ENCODE assay signal across 1 cellular context in the genomic region with DNA sequence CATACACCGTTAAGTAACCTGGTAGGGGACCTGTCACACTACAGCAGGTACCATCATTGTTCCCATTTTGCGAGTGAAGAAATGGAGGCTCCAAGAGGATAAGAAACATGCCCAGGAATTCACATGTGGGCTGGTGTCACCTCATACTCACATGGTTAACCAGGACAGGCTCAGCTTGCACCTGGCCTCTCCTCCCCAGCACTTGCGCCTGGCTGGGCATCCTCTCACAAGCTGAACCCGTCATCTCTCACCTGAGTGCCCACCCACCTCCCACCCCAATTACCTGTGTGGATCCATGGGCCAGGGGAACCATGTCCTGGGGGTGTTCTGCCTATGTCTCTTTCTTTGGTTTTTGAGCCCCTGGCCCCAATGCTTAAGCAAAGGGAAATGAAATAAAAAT.
TF ChIP-seq lines count a peak whose summit lies in the region.

No MANE protein-coding gene starts in this region.

TF ChIP-seq in HepG2, 621 proteins besides CTCF, POLR2A, EP300 and RAD21:
- TF ChIP-seq STAT5B (CRISPR knock-in tag; IDR thresholded peaks at IDR 0.05) (no peak), ZNF598 (CRISPR knock-in tag; IDR thresholded peaks at IDR 0.05; ENCODE audit: borderline replicate concordance) (no peak), MED13 (CRISPR knock-in tag; IDR thresholded peaks at IDR 0.05) (no peak), ZNF382 (CRISPR knock-in tag; IDR thresholded peaks at IDR 0.05; ENCODE audit: borderline replicate concordance) (no peak), MBNL3 (CRISPR knock-in tag; conservative IDR thresholded peaks at IDR 0.05) (no peak), ZNF496 (CRISPR knock-in tag; IDR thresholded peaks at IDR 0.05; ENCODE audit: insufficient replicate concordance) (no peak), ZNF121 (CRISPR knock-in tag; IDR thresholded peaks at IDR 0.05) (no peak), ZNF30 (CRISPR knock-in tag; IDR thresholded peaks at IDR 0.05) (no peak), RBAK (CRISPR knock-in tag; IDR thresholded peaks at IDR 0.05) (no peak)
- TF ChIP-seq, protein P1, sequence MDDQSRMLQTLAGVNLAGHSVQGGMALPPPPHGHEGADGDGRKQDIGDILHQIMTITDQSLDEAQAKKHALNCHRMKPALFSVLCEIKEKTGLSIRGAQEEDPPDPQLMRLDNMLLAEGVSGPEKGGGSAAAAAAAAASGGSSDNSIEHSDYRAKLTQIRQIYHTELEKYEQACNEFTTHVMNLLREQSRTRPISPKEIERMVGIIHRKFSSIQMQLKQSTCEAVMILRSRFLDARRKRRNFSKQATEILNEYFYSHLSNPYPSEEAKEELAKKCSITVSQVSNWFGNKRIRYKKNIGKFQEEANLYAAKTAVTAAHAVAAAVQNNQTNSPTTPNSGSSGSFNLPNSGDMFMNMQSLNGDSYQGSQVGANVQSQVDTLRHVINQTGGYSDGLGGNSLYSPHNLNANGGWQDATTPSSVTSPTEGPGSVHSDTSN (CRISPR knock-in tag; IDR thresholded peaks at IDR 0.05; ENCODE audit: borderline replicate concordance), result no peak
